19 cellular contexts compared by ENCODE assay signal in the genomic region with DNA sequence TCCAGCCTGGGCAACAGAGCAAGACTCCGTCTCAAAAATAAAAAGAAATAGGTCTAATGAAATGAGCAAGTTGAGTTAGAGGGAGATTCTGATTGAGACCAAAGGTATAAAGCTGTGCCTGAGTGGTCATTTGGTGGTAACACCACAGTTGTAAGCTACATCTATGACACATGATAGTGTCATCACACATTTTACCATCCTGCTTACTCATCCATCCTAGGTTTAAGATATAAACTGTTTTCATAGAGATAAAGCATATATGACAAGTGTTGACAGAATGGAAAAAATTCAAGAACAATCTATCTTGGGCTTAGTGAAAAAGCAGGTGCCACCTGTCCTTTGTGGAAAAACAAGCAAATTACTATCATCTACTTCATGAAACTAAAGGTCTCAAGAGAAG. TPM values are rescaled to one million over a fixed set of nuclear protein-coding genes. Genes with fewer than 3 reads are reported as not detected.
A peak's percentile ranks its signal among the peaks of the same experiment; 100 is the strongest.
DNase-seq lines count a peak whose midpoint lies in the region; ATAC-seq and TF ChIP-seq lines count a peak whose summit lies in the region.
"Had no signal": no experiment of that assay in that cellular context is flagged by ENCODE, and none has a peak within 500 bp of the region (broad histone marks: within the 10 kb centered on the region; RNA-seq: fewer than 3 reads in every experiment).

No MANE protein-coding gene starts in this region.

- H3K9me3 Mint-ChIP-seq in activated T-cell treated with anti-CD3 and anti-CD28 coated beads, Interleukin-2, amount 50 U/mL, for 24 hours = no peaks in the 10 kb centered on the region
- H3K9me3 Mint-ChIP-seq in activated naive CD8-positive, alpha-beta T cell (ENCODE audit: low read depth) = no peaks in the 10 kb centered on the region
- no peaks in the 10 kb centered on the region for H3K9me3 Mint-ChIP-seq in natural killer cell treated with Interleukin-12 subunit alpha and Interleukin-12 subunit beta and Interleukin-15 and Interleukin-18, amount 100 ng/mL, for 72 hours
- no peaks in the 10 kb centered on the region for H3K9me3 Mint-ChIP-seq in chondrocyte (ENCODE audit: low read depth)
- H3K9me3 Mint-ChIP-seq: stimulated activated memory B cell treated with anti-CD40 and anti-IgM and Interleukin-4, amounts not matched to agents 10 μg/mL and 1 μg/mL and 100 μg/mL, for 72 hours; T-cell had no signal

- peaks cover 89% of the 10 kb centered on the region for H3K36me3 Mint-ChIP-seq in activated T-cell treated with anti-CD3 and anti-CD28 coated beads, Interleukin-2, amount 50 U/mL, for 24 hours (ENCODE audit: low read depth)
- H3K36me3 Mint-ChIP-seq in activated naive CD8-positive, alpha-beta T cell = peaks cover 5% of the 10 kb centered on the region
- peaks cover 9% of the 10 kb centered on the region for H3K36me3 Mint-ChIP-seq in natural killer cell treated with Interleukin-12 subunit alpha and Interleukin-12 subunit beta and Interleukin-15 and Interleukin-18, amount 100 ng/mL, for 72 hours
- peaks cover 27% of the 10 kb centered on the region for H3K36me3 Mint-ChIP-seq in chondrocyte (ENCODE audit: low read depth)

- peaks cover 66% of the 10 kb centered on the region for H3K4me1 Mint-ChIP-seq in activated T-cell treated with anti-CD3 and anti-CD28 coated beads, Interleukin-2, amount 50 U/mL, for 24 hours (ENCODE audit: low read depth)
- peaks cover 36% of the 10 kb centered on the region for H3K4me1 Mint-ChIP-seq in activated naive CD8-positive, alpha-beta T cell (ENCODE audit: low read depth)
- H3K4me1 Mint-ChIP-seq in natural killer cell treated with Interleukin-12 subunit alpha and Interleukin-12 subunit beta and Interleukin-15 and Interleukin-18, amount 100 ng/mL, for 72 hours (ENCODE audit: low read depth in 2 of 2) = peaks cover 16 to 20% of the 10 kb centered on the region in 2 donors
- peaks cover 13% of the 10 kb centered on the region for H3K4me1 Mint-ChIP-seq in chondrocyte (ENCODE audit: low read depth)

- TF ChIP-seq CTCF in chondrocyte (IDR thresholded peaks at IDR 0.05) = no peak

- H3K27me3 Mint-ChIP-seq in activated T-cell treated with anti-CD3 and anti-CD28 coated beads, Interleukin-2, amount 50 U/mL, for 24 hours = no peaks in the 10 kb centered on the region
- H3K27me3 Mint-ChIP-seq in activated naive CD8-positive, alpha-beta T cell = no peaks in the 10 kb centered on the region
- no peaks in the 10 kb centered on the region for H3K27me3 Mint-ChIP-seq in natural killer cell treated with Interleukin-12 subunit alpha and Interleukin-12 subunit beta and Interleukin-15 and Interleukin-18, amount 100 ng/mL, for 72 hours
- H3K27me3 Mint-ChIP-seq in chondrocyte (ENCODE audit: low read depth) = no peaks in the 10 kb centered on the region
- H3K27me3 Mint-ChIP-seq: stimulated activated memory B cell treated with anti-CD40 and anti-IgM and Interleukin-4, amounts not matched to agents 10 μg/mL and 1 μg/mL and 100 μg/mL, for 72 hours; T-cell had no signal

- peak; percentile 76 to 87 for ATAC-seq in natural killer cell treated with Interleukin-12 subunit alpha and Interleukin-12 subunit beta and Interleukin-15 and Interleukin-18, amount 100 ng/mL, for 72 hours
- ATAC-seq in GM19455 (IDR thresholded peaks at IDR 0.05; ENCODE audit: unreplicated experiment) = no peak
- ATAC-seq: stimulated activated memory B cell treated with anti-CD40 and anti-IgM and Interleukin-4, amounts not matched to agents 10 μg/mL and 1 μg/mL and 100 μg/mL, for 72 hours; T-cell had no signal

- peak overlapping the region; percentile 95 for H3K27ac Mint-ChIP-seq in activated T-cell treated with anti-CD3 and anti-CD28 coated beads, Interleukin-2, amount 50 U/mL, for 24 hours
- peak overlapping the region; percentile 93 for H3K27ac Mint-ChIP-seq in activated naive CD8-positive, alpha-beta T cell
- H3K27ac Mint-ChIP-seq in natural killer cell treated with Interleukin-12 subunit alpha and Interleukin-12 subunit beta and Interleukin-15 and Interleukin-18, amount 100 ng/mL, for 72 hours = peak overlapping the region in 1 of 2 donors; percentile 64
- H3K27ac Mint-ChIP-seq in chondrocyte (ENCODE audit: unreplicated experiment) = no peak overlapping the region
- H3K27ac Mint-ChIP-seq: stimulated activated memory B cell treated with anti-CD40 and anti-IgM and Interleukin-4, amounts not matched to agents 10 μg/mL and 1 μg/mL and 100 μg/mL, for 72 hours; T-cell had no signal

- no peak for DNase-seq in activated T-cell treated with anti-CD3 and anti-CD28 coated beads, Interleukin-2, amount 50 U/mL, for 24 hours
- no peak for DNase-seq in activated T-cell treated with anti-CD3 and anti-CD28 coated beads, Interleukin-2, amount 50 U/mL, for 1 hour
- DNase-seq in HT1080 (ENCODE audit: low read depth) (peak; percentile 86), NCI-H345 (lab: John Stamatoyannopoulos, UW) (no peak), chondrocyte (ENCODE audit: low spot score) (no peak)
- no peak for DNase-seq in natural killer cell treated with Interleukin-12 subunit alpha and Interleukin-12 subunit beta and Interleukin-15 and Interleukin-18, amount 100 ng/mL, for 72 hours (ENCODE audit: low spot score)
- DNase-seq: amygdala; DMS153; effector CD4-positive, alpha-beta T cell; islet precursor cell; MV-4-11; NCI-H2171; stimulated activated CD4-positive, alpha-beta T cell treated with anti-CD3 and anti-CD28 coated beads, Interleukin-2, amount 100 ng/mL, for 48 hours; T-cell; uterus had no signal

- H3K4me3 Mint-ChIP-seq in activated T-cell treated with anti-CD3 and anti-CD28 coated beads, Interleukin-2, amount 50 U/mL, for 24 hours = no peak overlapping the region
- H3K4me3 Mint-ChIP-seq in activated naive CD8-positive, alpha-beta T cell = peak overlapping the region; percentile 38
- H3K4me3 Mint-ChIP-seq in natural killer cell treated with Interleukin-12 subunit alpha and Interleukin-12 subunit beta and Interleukin-15 and Interleukin-18, amount 100 ng/mL, for 72 hours = no peak overlapping the region
- no peak overlapping the region for H3K4me3 Mint-ChIP-seq in chondrocyte (ENCODE audit: unreplicated experiment)
- H3K4me3 Mint-ChIP-seq: stimulated activated memory B cell treated with anti-CD40 and anti-IgM and Interleukin-4, amounts not matched to agents 10 μg/mL and 1 μg/mL and 100 μg/mL, for 72 hours; T-cell had no signal

RNA-seq across cellular contexts. Expression of a gene that starts 7.1 kb away (rescaled TPM):
- not detected in 2 replicates for total RNA-seq in HT1080 (2014; rRNA removed; shearing (Covaris generic))
- polyA plus RNA-seq in HT1080 (2015; cell fraction: cytosol; rRNA removed) = not detected in 2 replicates
- polyA plus RNA-seq in HT1080 (2015; cell fraction: nucleus; rRNA removed) = not detected in 2 replicates
- not detected for total RNA-seq in natural killer cell treated with Interleukin-12 subunit alpha and Interleukin-12 subunit beta and Interleukin-15 and Interleukin-18, amount 100 ng/mL, for 72 hours
- not detected in 3 replicates for total RNA-seq in chondrocyte
- total RNA-seq: prostate gland, T-cell, uterus had no signal

RNA-seq across cellular contexts. Expression of a gene that starts 7.5 kb away (rescaled TPM):
- total RNA-seq in HT1080 (2014; rRNA removed; shearing (Covaris generic)) = 104 and 140 TPM in 2 replicates
- polyA plus RNA-seq in HT1080 (2015; cell fraction: cytosol; rRNA removed) = 122 and 130 TPM in 2 replicates
- 336 and 368 TPM in 2 replicates for polyA plus RNA-seq in HT1080 (2015; cell fraction: nucleus; rRNA removed)
- total RNA-seq in natural killer cell treated with Interleukin-12 subunit alpha and Interleukin-12 subunit beta and Interleukin-15 and Interleukin-18, amount 100 ng/mL, for 72 hours = 100 to 1,000 TPM; 175 to 183 TPM
- total RNA-seq in chondrocyte = 182 to 202 TPM (median 186 TPM) in 3 replicates

RNA-seq across cellular contexts. Expression of a gene that starts 21.4 kb away (rescaled TPM):
- total RNA-seq in HT1080 (2014; rRNA removed; shearing (Covaris generic)) = 703 and 744 TPM in 2 replicates
- 693 and 787 TPM in 2 replicates for polyA plus RNA-seq in HT1080 (2015; cell fraction: cytosol; rRNA removed)
- 470 and 483 TPM in 2 replicates for polyA plus RNA-seq in HT1080 (2015; cell fraction: nucleus; rRNA removed)
- total RNA-seq in natural killer cell treated with Interleukin-12 subunit alpha and Interleukin-12 subunit beta and Interleukin-15 and Interleukin-18, amount 100 ng/mL, for 72 hours = 100 to 1,000 TPM; 495 to 662 TPM
- 248 to 259 TPM (median 256 TPM) in 3 replicates for total RNA-seq in chondrocyte

RNA-seq across cellular contexts. Expression of a gene that starts 58.4 kb away (rescaled TPM):
- total RNA-seq in HT1080 (2014; rRNA removed; shearing (Covaris generic)) = 0.03 TPM in 1 of 2 replicates, not detected in the other
- not detected in 2 replicates for polyA plus RNA-seq in HT1080 (2015; cell fraction: cytosol; rRNA removed)
- polyA plus RNA-seq in HT1080 (2015; cell fraction: nucleus; rRNA removed) = 0.05 TPM in 1 of 2 replicates, not detected in the other
- under 1 TPM in 1 of 2 donors, not detected in 1; 0.24 TPM for total RNA-seq in natural killer cell treated with Interleukin-12 subunit alpha and Interleukin-12 subunit beta and Interleukin-15 and Interleukin-18, amount 100 ng/mL, for 72 hours
- total RNA-seq in chondrocyte = 0.19 TPM in 1 of 3 replicates, not detected in the others

RNA-seq across cellular contexts. Expression of a gene that starts 59.2 kb away (rescaled TPM):
- 137 and 173 TPM in 2 replicates for total RNA-seq in HT1080 (2014; rRNA removed; shearing (Covaris generic))
- 133 and 142 TPM in 2 replicates for polyA plus RNA-seq in HT1080 (2015; cell fraction: cytosol; rRNA removed)
- 113 and 119 TPM in 2 replicates for polyA plus RNA-seq in HT1080 (2015; cell fraction: nucleus; rRNA removed)
- 100 to 1,000 TPM; 131 to 136 TPM for total RNA-seq in natural killer cell treated with Interleukin-12 subunit alpha and Interleukin-12 subunit beta and Interleukin-15 and Interleukin-18, amount 100 ng/mL, for 72 hours
- total RNA-seq in chondrocyte = 60.9 to 104 TPM (median 97.1 TPM) in 3 replicates
